8 cellular contexts compared by ENCODE assay signal in genomic region chr12:53441040-53441833, GRCh38. TPM values are rescaled to one million over a fixed set of nuclear protein-coding genes. Genes with fewer than 3 reads are reported as not detected.
DNase-seq lines count a peak whose midpoint lies in the region; ATAC-seq and TF ChIP-seq lines count a peak whose summit lies in the region.

Gene PRR13, plus strand, starts transcription at chr12:53441734. Its CDS starts 981 bp downstream, at chr12:53442715.

- peaks cover 38% of the 10 kb centered on the region for H3K4me1 Mint-ChIP-seq in activated T-cell treated with anti-CD3 and anti-CD28 coated beads, Interleukin-2, amount 50 U/mL, for 24 hours (ENCODE audit: low read depth)

- no peaks in the 10 kb centered on the region for H3K27me3 Mint-ChIP-seq in activated T-cell treated with anti-CD3 and anti-CD28 coated beads, Interleukin-2, amount 50 U/mL, for 24 hours

- peak within 1 kb of the TSS; percentile 89 for H3K4me3 ChIP-seq in mucosa of stomach (ENCODE audit: low read length)

- no peaks in the 10 kb centered on the region for H3K27me3 ChIP-seq in mucosa of stomach (ENCODE audit: control insufficient read depth, insufficient read depth, low read length)

- peaks cover 46% of the 10 kb centered on the region for H3K36me3 Mint-ChIP-seq in activated T-cell treated with anti-CD3 and anti-CD28 coated beads, Interleukin-2, amount 50 U/mL, for 24 hours (ENCODE audit: low read depth)

- peaks cover 18% of the 10 kb centered on the region for H3K4me1 ChIP-seq in mucosa of stomach (ENCODE audit: control insufficient read depth, insufficient read depth, low read length)

- in situ Hi-C loops in KBM-7 (cut with MboI; ENCODE audit: low pct_unique_long_range_greater_than_20kb, low sequenced_read_pairs): no loop called here

- H3K36me3 ChIP-seq in mucosa of stomach (ENCODE audit: control insufficient read depth, insufficient read depth, low read length): peaks cover 5% of the 10 kb centered on the region

- no peaks in the 10 kb centered on the region for H3K9me3 Mint-ChIP-seq in activated T-cell treated with anti-CD3 and anti-CD28 coated beads, Interleukin-2, amount 50 U/mL, for 24 hours

- DNase-seq in DMS53 (lab: John Stamatoyannopoulos, UW) (peak; percentile 100), KBM-7 (peak; percentile 98), erythroblast (lab: John Stamatoyannopoulos, UW) (peak; percentile 99)
- peak; percentile 97 for DNase-seq in activated T-cell treated with anti-CD3 and anti-CD28 coated beads, Interleukin-2, amount 50 U/mL, for 24 hours
- DNase-seq in stimulated activated CD8-positive, alpha-beta memory T cell treated with anti-CD3 and anti-CD28 coated beads, Interleukin-7, amount 100 ng/mL, for 1 hour (ENCODE audit: low read depth in 2 of 2): peak; percentile 94 to 97

- TF ChIP-seq POLR2A in erythroblast (IDR thresholded peaks at IDR 0.05; ENCODE audit: low read length): peak; percentile 95

- peak; percentile 97 for ATAC-seq in GM21717 (IDR thresholded peaks at IDR 0.05; ENCODE audit: unreplicated experiment)

- H3K27ac Mint-ChIP-seq in activated T-cell treated with anti-CD3 and anti-CD28 coated beads, Interleukin-2, amount 50 U/mL, for 24 hours: peak within 1 kb of the TSS; percentile 95

- H3K4me3 Mint-ChIP-seq in activated T-cell treated with anti-CD3 and anti-CD28 coated beads, Interleukin-2, amount 50 U/mL, for 24 hours: peak within 1 kb of the TSS; percentile 94

- H3K9me3 ChIP-seq in mucosa of stomach (ENCODE audit: control insufficient read depth, low read length): no peaks in the 10 kb centered on the region

- peak within 1 kb of the TSS; percentile 97 for H3K9ac ChIP-seq in mucosa of stomach (ENCODE audit: low read length)

TF ChIP-seq in PFSK-1, 5 proteins besides CTCF, POLR2A, EP300 and RAD21:
- TF ChIP-seq TAF1 (IDR thresholded peaks at IDR 0.05; ENCODE audit: borderline replicate concordance, insufficient read depth, low read length) (peak; percentile 93; the same call in 1 of the 2 replicates), REST (IDR thresholded peaks at IDR 0.05; ENCODE audit: insufficient read depth in 1 of 2, low read depth in 2 of 2, low read length in 2 of 2) (no peak), FOXP2 (optimal IDR thresholded peaks at IDR 0.05; ENCODE audit: borderline replicate concordance, extremely low read depth, extremely low read length, insufficient read depth) (no peak), SIN3A (IDR thresholded peaks at IDR 0.05; ENCODE audit: borderline replicate concordance, insufficient read depth, low read length) (peak; percentile 73; the same call in 1 of the 2 replicates), POLR2AphosphoS5 (IDR thresholded peaks at IDR 0.05; ENCODE audit: low read depth, low read length) (peak; percentile 96)

RNA-seq across cellular contexts. Expression of gene PRR13, which starts in this region (rescaled TPM):
- polyA plus RNA-seq in PFSK-1 (2012; ENCODE audit: insufficient read length, low read depth): 224 TPM

Comparison
In these comparisons a context has a peak if more than half of its experiments do, and no peak if none do; other contexts are left out.
1. Peak in every context shown above with its lines: DNase-seq, ATAC-seq and H3K4me3 ChIP-seq.